ENCODE assay signal across 7 cellular contexts in genomic region chr3:51942603-51943450, GRCh38. TPM values are rescaled to one million over a fixed set of nuclear protein-coding genes. Genes with fewer than 3 reads are reported as not detected.
DNase-seq lines count a peak whose midpoint lies in the region; ATAC-seq lines count a peak whose summit lies in the region.

No MANE protein-coding gene starts in this region.

- H3K27me3 ChIP-seq in HUES64 (ENCODE audit: insufficient read depth, low read length) (no peaks in the 10 kb centered on the region; the same call in 1 of the 2 replicates), endocrine pancreas (ENCODE audit: control insufficient read depth, insufficient read depth, low read length) (no peaks in the 10 kb centered on the region), mucosa of stomach (ENCODE audit: control insufficient read depth, insufficient read depth, low read length) (no peaks in the 10 kb centered on the region), subcutaneous abdominal adipose tissue (ENCODE audit: control insufficient read depth in 5 of 5, insufficient read depth in 4 of 5, low read length in 5 of 5) (no peaks in the 10 kb centered on the region)

- peak; percentile 42 for DNase-seq in activated CD4-positive, alpha-beta T cell treated with anti-CD3 and anti-CD28 coated beads, Interleukin-2, amount 50 U/mL, for 1 hour

- H3K9me3 ChIP-seq in HUES64 (ENCODE audit: insufficient read depth, low read depth, low read length): no peaks in the 10 kb centered on the region
- no peaks in the 10 kb centered on the region for H3K9me3 ChIP-seq in endocrine pancreas (ENCODE audit: control insufficient read depth, low read length)
- no peaks in the 10 kb centered on the region for H3K9me3 ChIP-seq in mucosa of stomach (ENCODE audit: control insufficient read depth, low read length)
- H3K9me3 ChIP-seq in subcutaneous abdominal adipose tissue (ENCODE audit: control insufficient read depth in 5 of 5, low read length in 5 of 5): no peaks in the 10 kb centered on the region

- WGBS in HUES64: 83% methylated on average over 17 of the region's 17 CpGs

- peaks cover 4% of the 10 kb centered on the region; the same call in 1 of the 2 replicates for H3K4me1 ChIP-seq in HUES64 (ENCODE audit: insufficient read depth, low read length)
- H3K4me1 ChIP-seq in endocrine pancreas (ENCODE audit: control insufficient read depth, insufficient read depth, low read length): no peaks in the 10 kb centered on the region
- peaks cover 28% of the 10 kb centered on the region for H3K4me1 ChIP-seq in mucosa of stomach (ENCODE audit: control insufficient read depth, insufficient read depth, low read length)
- H3K4me1 ChIP-seq in subcutaneous abdominal adipose tissue (ENCODE audit: control insufficient read depth in 5 of 5, insufficient read depth in 5 of 5, low read length in 5 of 5): peaks cover 4 to 44% (median 31%) of the 10 kb centered on the region in 5 donors

- H3K36me3 ChIP-seq in HUES64 (ENCODE audit: insufficient read depth, low read length): peaks cover 20% of the 10 kb centered on the region
- peaks cover 2% of the 10 kb centered on the region for H3K36me3 ChIP-seq in endocrine pancreas (ENCODE audit: control insufficient read depth, insufficient read depth, low read length)
- H3K36me3 ChIP-seq in mucosa of stomach (ENCODE audit: control insufficient read depth, insufficient read depth, low read length): no peaks in the 10 kb centered on the region
- H3K36me3 ChIP-seq in subcutaneous abdominal adipose tissue (ENCODE audit: control insufficient read depth in 5 of 5, insufficient read depth in 5 of 5, low read length in 5 of 5): peaks cover 0 to 42% (median 28%) of the 10 kb centered on the region in 5 donors

- ATAC-seq in GM18907 (IDR thresholded peaks at IDR 0.05; ENCODE audit: unreplicated experiment) (peak; percentile 31), HG03039 (IDR thresholded peaks at IDR 0.05; ENCODE audit: unreplicated experiment) (no peak)

- H3K4me3 ChIP-seq in HUES64 (ENCODE audit: low read length) (peak overlapping the region; percentile 49), endocrine pancreas (ENCODE audit: control insufficient read depth, insufficient read depth, low read length) (no peak overlapping the region), mucosa of stomach (ENCODE audit: low read length) (peak overlapping the region; percentile 92), subcutaneous abdominal adipose tissue (ENCODE audit: low read depth in 1 of 5, low read length in 5 of 5) (peak overlapping the region; percentile 67 to 73 (median 71))

- H3K9ac ChIP-seq in HUES64 (ENCODE audit: low read depth, low read length): peak overlapping the region; percentile 58; the same call in 1 of the 2 replicates
- H3K9ac ChIP-seq in endocrine pancreas (ENCODE audit: control insufficient read depth, insufficient read depth, low read length): peak overlapping the region; percentile 89
- peak overlapping the region; percentile 94 for H3K9ac ChIP-seq in mucosa of stomach (ENCODE audit: low read length)
- peak overlapping the region; percentile 86 to 90 (median 87) for H3K9ac ChIP-seq in subcutaneous abdominal adipose tissue (ENCODE audit: low read length in 5 of 5)

- H3K27ac ChIP-seq in HUES64 (ENCODE audit: low read depth, low read length) (no peak overlapping the region), subcutaneous abdominal adipose tissue (ENCODE audit: low read depth, low read length) (peak overlapping the region; percentile 95)

RNA-seq across cellular contexts. Expression of gene PARP3, which starts 0.7 kb away (rescaled TPM):
- 1.4 TPM for polyA plus RNA-seq in HUES64 (2013, experiment 1 of 2)
- polyA plus RNA-seq in HUES64 (2013, experiment 2 of 2): 1.5 TPM

RNA-seq across cellular contexts. Expression of gene RRP9, which starts 1.1 kb away (rescaled TPM):
- 39.5 TPM for polyA plus RNA-seq in HUES64 (2013, experiment 1 of 2)
- 29.1 TPM for polyA plus RNA-seq in HUES64 (2013, experiment 2 of 2)

RNA-seq across cellular contexts. Expression of gene GPR62, which starts 12.4 kb away (rescaled TPM):
- polyA plus RNA-seq in HUES64 (2013, experiment 1 of 2): 0.10 TPM
- polyA plus RNA-seq in HUES64 (2013, experiment 2 of 2): 0.13 TPM

RNA-seq across cellular contexts. Expression of gene PCBP4, which starts 24.4 kb away (rescaled TPM):
- polyA plus RNA-seq in HUES64 (2013, experiment 1 of 2): 28.1 TPM
- 39.0 TPM for polyA plus RNA-seq in HUES64 (2013, experiment 2 of 2)

RNA-seq across cellular contexts. Expression of gene ABHD14B, which starts 31.0 kb away (rescaled TPM):
- polyA plus RNA-seq in HUES64 (2013, experiment 1 of 2): 2.8 TPM
- 4.8 TPM for polyA plus RNA-seq in HUES64 (2013, experiment 2 of 2)
